25 cellular contexts compared by ENCODE assay signal in the genomic region with DNA sequence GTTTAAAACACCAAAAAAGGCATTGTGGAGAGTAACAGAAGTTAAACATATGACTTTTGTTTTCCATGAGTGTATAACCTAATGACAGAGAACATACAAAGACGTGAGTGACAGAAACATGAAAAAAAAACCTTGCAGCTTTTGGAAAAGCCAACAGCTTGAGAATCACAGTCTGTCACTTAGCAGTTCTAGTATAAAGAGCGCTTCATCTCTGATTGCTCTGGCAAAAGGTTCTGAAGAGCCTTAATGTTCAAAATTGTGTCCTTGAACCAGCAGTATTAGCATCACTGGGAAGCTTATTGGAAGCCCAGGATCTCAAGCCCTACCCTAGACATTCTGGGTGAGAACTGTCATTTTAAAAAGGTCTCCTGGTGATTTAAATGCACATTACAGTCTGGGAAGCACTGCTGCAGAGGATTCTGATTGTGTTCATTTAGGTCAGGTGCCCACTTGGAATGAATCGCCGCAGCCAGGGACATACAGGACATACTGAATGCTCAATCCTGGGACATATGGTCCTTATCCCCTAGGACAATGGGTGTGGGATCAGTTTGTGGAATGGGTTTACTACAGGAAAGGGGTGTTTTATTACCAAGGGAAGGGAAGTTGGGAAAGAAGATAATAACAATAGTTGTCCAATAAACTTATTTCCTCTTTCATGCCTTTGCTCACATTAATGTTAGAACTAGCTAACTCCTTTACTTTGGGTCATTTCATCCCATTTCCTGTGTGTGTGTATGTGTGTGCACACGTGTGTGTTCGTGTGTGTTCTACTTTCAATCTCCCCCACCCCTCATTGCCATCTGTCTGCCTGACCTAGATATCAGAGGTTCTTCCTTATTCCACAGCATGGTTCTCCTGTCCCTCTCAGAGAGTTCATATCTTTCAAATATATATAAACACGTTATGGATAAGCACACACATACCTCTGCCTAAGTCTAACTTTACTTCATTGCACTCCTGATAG. TPM values are rescaled to one million over a fixed set of nuclear protein-coding genes. Genes with fewer than 3 reads are reported as not detected.
DNase-seq lines count a peak whose midpoint lies in the region; ATAC-seq and TF ChIP-seq lines count a peak whose summit lies in the region.
"Had no signal": no experiment of that assay in that cellular context is flagged by ENCODE, and none has a peak within 500 bp of the region (broad histone marks: within the 10 kb centered on the region; RNA-seq: fewer than 3 reads in every experiment).

No MANE protein-coding gene starts in this region.

- H3K9me2 ChIP-seq in hepatocyte (replicated peaks; ENCODE audit: insufficient read depth): no peaks in the 10 kb centered on the region

- no peak for TF ChIP-seq CTCF in A673 (conservative IDR thresholded peaks at IDR 0.05; ENCODE audit: low read depth, low read length)
- TF ChIP-seq CTCF in left ventricle myocardium inferior (IDR thresholded peaks at IDR 0.05; ENCODE audit: borderline replicate concordance): no peak
- no peak for TF ChIP-seq CTCF in hepatocyte (IDR thresholded peaks at IDR 0.05; ENCODE audit: poor library complexity)

- POLR2A ChIA-PET in A673 (lab: Charles Lee; ENCODE audit: low non-redundant PET): interaction anchor here (0.5 kb wide), 1 partner anchor 239 kb away, joined by 3 read pairs; no protein-coding TSS in a partner anchor

- H3K4me2 ChIP-seq in BLaER1: peak overlapping the region; percentile 32
- no peak overlapping the region for H3K4me2 ChIP-seq in hepatocyte
- H3K4me2 ChIP-seq: PC-9 had no signal

- H3K79me2 ChIP-seq in hepatocyte: no peaks in the 10 kb centered on the region

- peaks cover 12% of the 10 kb centered on the region for H3K9me3 ChIP-seq in A673 (ENCODE audit: low read depth, low read length, poor library complexity, severe bottlenecking)
- H3K9me3 ChIP-seq in BLaER1: peaks cover 6% of the 10 kb centered on the region
- H3K9me3 ChIP-seq in left ventricle myocardium inferior (replicated peaks): peaks cover 14% of the 10 kb centered on the region
- H3K9me3 ChIP-seq in hepatocyte (ENCODE audit: low read depth): peaks cover 8% of the 10 kb centered on the region
- H3K9me3 ChIP-seq: BE2C had no signal

- peak; percentile 35 for DNase-seq in A673 (ENCODE audit: low spot score)
- DNase-seq in NCI-H2227 treated with DMSO at 0.1 percent for 48 hours (lab: John Stamatoyannopoulos, UW): peak; percentile 50
- DNase-seq in left ventricle myocardium inferior: no peak
- DNase-seq in activated naive CD4-positive, alpha-beta T cell treated with anti-CD3 and anti-CD28 coated beads, Interleukin-2, amount 50 U/mL, for 16 hours: no peak
- no peak for DNase-seq in hepatocyte (ENCODE audit: low spot score)
- DNase-seq: BE2C; Calu3; CD4-positive, alpha-beta memory T cell; DMS53; EL; GM23248; MM.1S; NCI-H1092; NCI-H1436 treated with DMSO at 0.1 percent for 48 hours; NCI-H2081; NCI-H226; NCI-H524; NCI-H82; PC-9 had no signal

- no peak overlapping the region for H3K4me3 ChIP-seq in A673 (ENCODE audit: low read depth, low read length, poor library complexity, severe bottlenecking)
- no peak overlapping the region for H3K4me3 ChIP-seq in BLaER1
- H3K4me3 ChIP-seq in left ventricle myocardium inferior: no peak overlapping the region
- no peak overlapping the region for H3K4me3 ChIP-seq in hepatocyte
- H3K4me3 ChIP-seq: GM23248, HAP-1, PC-9, SJSA1 had no signal

- CTCF ChIA-PET in A673 (lab: Charles Lee): interaction anchor here (0.5 kb wide), 1 partner anchor 1511 kb away, joined by 3 read pairs; no protein-coding TSS in a partner anchor

- H3K9ac ChIP-seq in BLaER1: no peak overlapping the region
- H3K9ac ChIP-seq: GM23248 had no signal

- H3K36me3 ChIP-seq in A673 (ENCODE audit: insufficient read depth, low read length, poor library complexity, severe bottlenecking) (no peaks in the 10 kb centered on the region), BLaER1 (no peaks in the 10 kb centered on the region), left ventricle myocardium inferior (no peaks in the 10 kb centered on the region), hepatocyte (replicated peaks; ENCODE audit: insufficient read depth, low read depth) (no peaks in the 10 kb centered on the region)
- H3K36me3 ChIP-seq: BE2C, HAP-1, SJSA1 had no signal

- intact Hi-C loops in A673 (cut with micrococcal nuclease; ENCODE audit: unreplicated experiment) (no loop called here), left ventricle myocardium inferior (cut with micrococcal nuclease) (no loop called here)

- no peak overlapping the region for H2AFZ ChIP-seq in hepatocyte
- H2AFZ ChIP-seq: GM23248, PC-9 had no signal

- 85% methylated on average over 7 of the region's 7 CpGs for WGBS in hepatocyte (ENCODE audit: low lambda C conversion rate, missing lambda C conversion rate)

- H3K27ac ChIP-seq in A673 (ENCODE audit: low read depth, low read length, poor library complexity, severe bottlenecking) (no peak overlapping the region), BLaER1 (no peak overlapping the region), left ventricle myocardium inferior (replicated peaks) (peak overlapping the region; percentile 57), hepatocyte (no peak overlapping the region)
- H3K27ac ChIP-seq: GM23248, PC-9, RWPE1, SJSA1 had no signal

- H4K20me1 ChIP-seq in BLaER1: no peaks in the 10 kb centered on the region
- no peaks in the 10 kb centered on the region for H4K20me1 ChIP-seq in hepatocyte (ENCODE audit: insufficient read depth, poor library complexity, severe bottlenecking)

- no peak for ATAC-seq in HG03135 (IDR thresholded peaks at IDR 0.05; ENCODE audit: unreplicated experiment)
- ATAC-seq in HG03460 (IDR thresholded peaks at IDR 0.05; ENCODE audit: unreplicated experiment): no peak

- BruUV-seq in A673 (replicated peaks; lab: Mats Ljungman, UMichigan): no TSS peak

- H3K4me1 ChIP-seq in A673 (ENCODE audit: insufficient read depth, low read length, poor library complexity, severe bottlenecking): peaks cover 15% of the 10 kb centered on the region
- H3K4me1 ChIP-seq in BLaER1: peaks cover 32% of the 10 kb centered on the region
- peaks cover 31% of the 10 kb centered on the region for H3K4me1 ChIP-seq in left ventricle myocardium inferior
- no peaks in the 10 kb centered on the region for H3K4me1 ChIP-seq in hepatocyte (ENCODE audit: insufficient read depth)
- H3K4me1 ChIP-seq: BE2C, HAP-1, SJSA1 had no signal

- H3K27me3 ChIP-seq in A673 (replicated peaks; ENCODE audit: insufficient read depth, low read depth, low read length, poor library complexity): no peaks in the 10 kb centered on the region
- no peaks in the 10 kb centered on the region for H3K27me3 ChIP-seq in BLaER1
- no peaks in the 10 kb centered on the region for H3K27me3 ChIP-seq in left ventricle myocardium inferior (ENCODE audit: low read depth)
- no peaks in the 10 kb centered on the region for H3K27me3 ChIP-seq in hepatocyte
- H3K27me3 ChIP-seq: BE2C, SJSA1 had no signal

RNA-seq across cellular contexts. Expression of gene LRRC49, which starts 55.0 kb away (rescaled TPM):
- total RNA-seq in A673 (2021) (9.2 and 10.9 TPM in 2 replicates), left ventricle myocardium inferior (86.6 TPM), hepatocyte (7.8 and 11.6 TPM in 2 replicates)
- 1.4 and 1.9 TPM in 2 replicates for polyA plus RNA-seq in hepatocyte

RNA-seq across cellular contexts. Expression of gene THAP10, which starts 55.4 kb away (rescaled TPM):
- 6.2 and 6.6 TPM in 2 replicates for total RNA-seq in A673 (2021)
- total RNA-seq in left ventricle myocardium inferior: 5.6 TPM
- total RNA-seq in hepatocyte: 3.0 TPM in 2 replicates
- 2.1 and 3.8 TPM in 2 replicates for polyA plus RNA-seq in hepatocyte

Comparison
In these comparisons a context has a peak if more than half of its experiments do, and no peak if none do; other contexts are left out.
1. DNase-seq: peak in A673 (single experiment) and NCI-H2227 treated with DMSO at 0.1 percent for 48 hours (single experiment); none in left ventricle myocardium inferior (single experiment), activated naive CD4-positive, alpha-beta T cell treated with anti-CD3 and anti-CD28 coated beads, Interleukin-2, amount 50 U/mL, for 16 hours (single experiment) and hepatocyte (single experiment).